Comparison of ENCODE assay signal across 2 cellular contexts in the genomic region with DNA sequence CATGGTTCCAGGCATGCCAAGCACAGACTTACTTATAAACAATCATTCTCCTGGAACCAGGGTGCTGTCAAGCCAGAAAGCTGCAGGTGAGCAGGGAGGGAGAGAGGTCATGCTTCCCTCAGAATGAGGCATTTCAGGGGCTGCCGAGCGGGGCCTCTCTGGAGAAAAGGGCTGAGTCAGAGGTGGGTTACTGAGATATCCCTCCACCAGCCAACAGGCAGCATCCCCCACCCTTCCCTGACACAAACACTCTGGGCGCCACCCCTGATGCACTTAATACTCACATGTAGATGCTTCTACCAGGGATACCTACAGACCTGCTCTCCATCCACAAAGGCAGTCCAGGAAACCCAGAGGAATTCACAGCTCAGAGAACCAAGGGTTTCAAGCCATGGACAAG.
TF ChIP-seq lines count a peak whose summit lies in the region.

No MANE protein-coding gene starts in this region.

TF ChIP-seq in SK-N-SH, 30 proteins besides CTCF, POLR2A, EP300 and RAD21 (continued from another document):
- TF ChIP-seq, protein P1, sequence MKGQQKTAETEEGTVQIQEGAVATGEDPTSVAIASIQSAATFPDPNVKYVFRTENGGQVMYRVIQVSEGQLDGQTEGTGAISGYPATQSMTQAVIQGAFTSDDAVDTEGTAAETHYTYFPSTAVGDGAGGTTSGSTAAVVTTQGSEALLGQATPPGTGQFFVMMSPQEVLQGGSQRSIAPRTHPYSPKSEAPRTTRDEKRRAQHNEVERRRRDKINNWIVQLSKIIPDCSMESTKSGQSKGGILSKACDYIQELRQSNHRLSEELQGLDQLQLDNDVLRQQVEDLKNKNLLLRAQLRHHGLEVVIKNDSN (IDR thresholded peaks at IDR 0.05; ENCODE audit: borderline replicate concordance, low read depth): no peak
- no peak for TF ChIP-seq TCF12 (IDR thresholded peaks at IDR 0.05)
- no peak for TF ChIP-seq RFX5 (IDR thresholded peaks at IDR 0.05; ENCODE audit: low read length)
- TF ChIP-seq NRF1 (IDR thresholded peaks at IDR 0.05; ENCODE audit: low read depth, low read length): no peak
- TF ChIP-seq, protein P2, sequence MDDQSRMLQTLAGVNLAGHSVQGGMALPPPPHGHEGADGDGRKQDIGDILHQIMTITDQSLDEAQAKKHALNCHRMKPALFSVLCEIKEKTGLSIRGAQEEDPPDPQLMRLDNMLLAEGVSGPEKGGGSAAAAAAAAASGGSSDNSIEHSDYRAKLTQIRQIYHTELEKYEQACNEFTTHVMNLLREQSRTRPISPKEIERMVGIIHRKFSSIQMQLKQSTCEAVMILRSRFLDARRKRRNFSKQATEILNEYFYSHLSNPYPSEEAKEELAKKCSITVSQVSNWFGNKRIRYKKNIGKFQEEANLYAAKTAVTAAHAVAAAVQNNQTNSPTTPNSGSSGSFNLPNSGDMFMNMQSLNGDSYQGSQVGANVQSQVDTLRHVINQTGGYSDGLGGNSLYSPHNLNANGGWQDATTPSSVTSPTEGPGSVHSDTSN (IDR thresholded peaks at IDR 0.05): no peak
- TF ChIP-seq, protein P3, sequence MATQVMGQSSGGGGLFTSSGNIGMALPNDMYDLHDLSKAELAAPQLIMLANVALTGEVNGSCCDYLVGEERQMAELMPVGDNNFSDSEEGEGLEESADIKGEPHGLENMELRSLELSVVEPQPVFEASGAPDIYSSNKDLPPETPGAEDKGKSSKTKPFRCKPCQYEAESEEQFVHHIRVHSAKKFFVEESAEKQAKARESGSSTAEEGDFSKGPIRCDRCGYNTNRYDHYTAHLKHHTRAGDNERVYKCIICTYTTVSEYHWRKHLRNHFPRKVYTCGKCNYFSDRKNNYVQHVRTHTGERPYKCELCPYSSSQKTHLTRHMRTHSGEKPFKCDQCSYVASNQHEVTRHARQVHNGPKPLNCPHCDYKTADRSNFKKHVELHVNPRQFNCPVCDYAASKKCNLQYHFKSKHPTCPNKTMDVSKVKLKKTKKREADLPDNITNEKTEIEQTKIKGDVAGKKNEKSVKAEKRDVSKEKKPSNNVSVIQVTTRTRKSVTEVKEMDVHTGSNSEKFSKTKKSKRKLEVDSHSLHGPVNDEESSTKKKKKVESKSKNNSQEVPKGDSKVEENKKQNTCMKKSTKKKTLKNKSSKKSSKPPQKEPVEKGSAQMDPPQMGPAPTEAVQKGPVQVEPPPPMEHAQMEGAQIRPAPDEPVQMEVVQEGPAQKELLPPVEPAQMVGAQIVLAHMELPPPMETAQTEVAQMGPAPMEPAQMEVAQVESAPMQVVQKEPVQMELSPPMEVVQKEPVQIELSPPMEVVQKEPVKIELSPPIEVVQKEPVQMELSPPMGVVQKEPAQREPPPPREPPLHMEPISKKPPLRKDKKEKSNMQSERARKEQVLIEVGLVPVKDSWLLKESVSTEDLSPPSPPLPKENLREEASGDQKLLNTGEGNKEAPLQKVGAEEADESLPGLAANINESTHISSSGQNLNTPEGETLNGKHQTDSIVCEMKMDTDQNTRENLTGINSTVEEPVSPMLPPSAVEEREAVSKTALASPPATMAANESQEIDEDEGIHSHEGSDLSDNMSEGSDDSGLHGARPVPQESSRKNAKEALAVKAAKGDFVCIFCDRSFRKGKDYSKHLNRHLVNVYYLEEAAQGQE (IDR thresholded peaks at IDR 0.05; ENCODE audit: low read depth, low read length): no peak
- no peak for TF ChIP-seq SMC3 (IDR thresholded peaks at IDR 0.05; ENCODE audit: low read depth, low read length)

TF ChIP-seq in SK-N-SH treated with all-trans-retinoic acid at 6 μM for 48 hours, 23 proteins besides CTCF, POLR2A, EP300 and RAD21 (continued from another document):
- TF ChIP-seq, protein P4, sequence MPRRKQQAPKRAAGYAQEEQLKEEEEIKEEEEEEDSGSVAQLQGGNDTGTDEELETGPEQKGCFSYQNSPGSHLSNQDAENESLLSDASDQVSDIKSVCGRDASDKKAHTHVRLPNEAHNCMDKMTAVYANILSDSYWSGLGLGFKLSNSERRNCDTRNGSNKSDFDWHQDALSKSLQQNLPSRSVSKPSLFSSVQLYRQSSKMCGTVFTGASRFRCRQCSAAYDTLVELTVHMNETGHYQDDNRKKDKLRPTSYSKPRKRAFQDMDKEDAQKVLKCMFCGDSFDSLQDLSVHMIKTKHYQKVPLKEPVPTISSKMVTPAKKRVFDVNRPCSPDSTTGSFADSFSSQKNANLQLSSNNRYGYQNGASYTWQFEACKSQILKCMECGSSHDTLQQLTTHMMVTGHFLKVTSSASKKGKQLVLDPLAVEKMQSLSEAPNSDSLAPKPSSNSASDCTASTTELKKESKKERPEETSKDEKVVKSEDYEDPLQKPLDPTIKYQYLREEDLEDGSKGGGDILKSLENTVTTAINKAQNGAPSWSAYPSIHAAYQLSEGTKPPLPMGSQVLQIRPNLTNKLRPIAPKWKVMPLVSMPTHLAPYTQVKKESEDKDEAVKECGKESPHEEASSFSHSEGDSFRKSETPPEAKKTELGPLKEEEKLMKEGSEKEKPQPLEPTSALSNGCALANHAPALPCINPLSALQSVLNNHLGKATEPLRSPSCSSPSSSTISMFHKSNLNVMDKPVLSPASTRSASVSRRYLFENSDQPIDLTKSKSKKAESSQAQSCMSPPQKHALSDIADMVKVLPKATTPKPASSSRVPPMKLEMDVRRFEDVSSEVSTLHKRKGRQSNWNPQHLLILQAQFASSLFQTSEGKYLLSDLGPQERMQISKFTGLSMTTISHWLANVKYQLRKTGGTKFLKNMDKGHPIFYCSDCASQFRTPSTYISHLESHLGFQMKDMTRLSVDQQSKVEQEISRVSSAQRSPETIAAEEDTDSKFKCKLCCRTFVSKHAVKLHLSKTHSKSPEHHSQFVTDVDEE (CRISPR knock-in tag; IDR thresholded peaks at IDR 0.05): no peak
- no peak for TF ChIP-seq SNAI2 (CRISPR knock-in tag; IDR thresholded peaks at IDR 0.05)
- no peak for TF ChIP-seq ISL1 (CRISPR knock-in tag; IDR thresholded peaks at IDR 0.05)
- TF ChIP-seq TOX (CRISPR knock-in tag; IDR thresholded peaks at IDR 0.05; ENCODE audit: borderline replicate concordance): no peak
- TF ChIP-seq, protein P5, sequence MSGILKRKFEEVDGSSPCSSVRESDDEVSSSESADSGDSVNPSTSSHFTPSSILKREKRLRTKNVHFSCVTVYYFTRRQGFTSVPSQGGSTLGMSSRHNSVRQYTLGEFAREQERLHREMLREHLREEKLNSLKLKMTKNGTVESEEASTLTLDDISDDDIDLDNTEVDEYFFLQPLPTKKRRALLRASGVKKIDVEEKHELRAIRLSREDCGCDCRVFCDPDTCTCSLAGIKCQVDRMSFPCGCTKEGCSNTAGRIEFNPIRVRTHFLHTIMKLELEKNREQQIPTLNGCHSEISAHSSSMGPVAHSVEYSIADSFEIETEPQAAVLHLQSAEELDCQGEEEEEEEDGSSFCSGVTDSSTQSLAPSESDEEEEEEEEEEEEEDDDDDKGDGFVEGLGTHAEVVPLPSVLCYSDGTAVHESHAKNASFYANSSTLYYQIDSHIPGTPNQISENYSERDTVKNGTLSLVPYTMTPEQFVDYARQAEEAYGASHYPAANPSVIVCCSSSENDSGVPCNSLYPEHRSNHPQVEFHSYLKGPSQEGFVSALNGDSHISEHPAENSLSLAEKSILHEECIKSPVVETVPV (CRISPR knock-in tag; IDR thresholded peaks at IDR 0.05): no peak
- TF ChIP-seq TCF4 (CRISPR knock-in tag; IDR thresholded peaks at IDR 0.05; ENCODE audit: borderline replicate concordance): no peak
- TF ChIP-seq OSR1 (CRISPR knock-in tag; IDR thresholded peaks at IDR 0.05): no peak
